1 cellular context compared by ENCODE assay signal in genomic region chr6:105949939-105950582, GRCh38.
TF ChIP-seq lines count a peak whose summit lies in the region.

No MANE protein-coding gene starts in this region.

TF ChIP-seq in GM23338, 12 proteins besides CTCF, POLR2A, EP300 and RAD21 (continued from another document):
- TF ChIP-seq REST (IDR thresholded peaks at IDR 0.05; ENCODE audit: unreplicated experiment) (no peak), ZNF331 (CRISPR knock-in tag; IDR thresholded peaks at IDR 0.05; ENCODE audit: low read depth) (no peak), POLR2AphosphoS5 (IDR thresholded peaks at IDR 0.05; ENCODE audit: low read depth) (no peak), JUNB (IDR thresholded peaks at IDR 0.05; ENCODE audit: unreplicated experiment) (no peak), ZNF114 (CRISPR knock-in tag; IDR thresholded peaks at IDR 0.05) (no peak), ZNF462 (CRISPR knock-in tag; IDR thresholded peaks at IDR 0.05) (no peak), CREB1 (CRISPR knock-in tag; IDR thresholded peaks at IDR 0.05; ENCODE audit: low read depth) (no peak; the same call in 1 of the 2 replicates), NANOG (IDR thresholded peaks at IDR 0.05; ENCODE audit: borderline replicate concordance) (no peak)
TF ChIP-seq in GM23338: peak in this region for 0.
